In the genomic region with DNA sequence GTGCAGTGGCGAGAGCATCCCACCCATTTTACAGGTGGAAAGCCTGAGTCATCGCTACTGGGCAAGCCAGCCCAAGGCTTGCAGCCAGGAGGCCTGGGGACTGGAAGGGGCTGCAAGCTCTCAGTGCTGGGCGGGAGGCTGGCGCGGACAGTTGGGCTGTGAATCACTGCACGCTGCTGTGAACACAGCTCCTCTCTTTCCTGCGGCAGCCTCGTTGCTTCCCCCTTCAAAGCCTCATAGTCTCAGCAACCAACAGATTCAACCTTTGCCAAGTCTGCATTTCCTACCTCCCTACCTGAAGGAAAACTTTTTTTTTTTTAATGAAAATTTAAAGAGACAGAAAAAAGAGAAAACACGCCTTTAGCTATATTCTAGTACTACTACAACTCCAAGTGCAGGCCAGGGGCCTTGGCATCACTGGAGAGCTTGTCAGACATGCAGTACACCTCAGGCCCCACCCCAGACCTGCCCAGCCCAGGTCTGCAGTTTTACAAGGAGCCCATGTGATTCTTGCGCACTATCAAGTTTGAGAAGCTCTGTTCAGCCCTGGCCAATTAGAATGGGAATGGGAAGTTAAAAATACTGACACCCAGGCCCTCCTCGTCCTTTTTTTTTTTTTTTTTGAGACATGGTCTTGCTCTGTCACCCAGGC, we compare ENCODE assay signal across 9 cellular contexts.
A peak's percentile ranks its signal among the peaks of the same experiment; 100 is the strongest.
DNase-seq lines count a peak whose midpoint lies in the region; ATAC-seq, FAIRE-seq and TF ChIP-seq lines count a peak whose summit lies in the region.
"Had no signal": no experiment of that assay in that cellular context is flagged by ENCODE, and none has a peak within 500 bp of the region (broad histone marks: within the 10 kb centered on the region; RNA-seq: fewer than 3 reads in every experiment).

No MANE protein-coding gene starts in this region.

- peak; percentile 67 for ATAC-seq in mucosa of descending colon
- no peak for ATAC-seq in GM18907 (IDR thresholded peaks at IDR 0.05; ENCODE audit: unreplicated experiment)
- no peak for ATAC-seq in HG03175 (IDR thresholded peaks at IDR 0.05; ENCODE audit: unreplicated experiment)
- no peak for ATAC-seq in HG03469 (IDR thresholded peaks at IDR 0.05; ENCODE audit: unreplicated experiment)

- H3K36me3 ChIP-seq in bronchial epithelial cell (ENCODE audit: control insufficient read depth, insufficient read depth, low read length), result no peaks in the 10 kb centered on the region
- H3K36me3 ChIP-seq in mucosa of descending colon (ENCODE audit: low read depth), result no peaks in the 10 kb centered on the region

- TF ChIP-seq CTCF in bronchial epithelial cell (IDR thresholded peaks at IDR 0.05; ENCODE audit: insufficient read depth, low read length, severe bottlenecking) (no peak), mucosa of descending colon (IDR thresholded peaks at IDR 0.05) (no peak)

- peaks cover 14% of the 10 kb centered on the region for H3K4me1 ChIP-seq in mucosa of descending colon (ENCODE audit: low read depth)

- H3K9me3 ChIP-seq in mucosa of descending colon, result no peaks in the 10 kb centered on the region

- DNase-seq in A172 (ENCODE audit: low spot score) (peak; percentile 89), HT1080 (ENCODE audit: low read depth) (peak; percentile 92), bronchial epithelial cell (ENCODE audit: low read depth) (peak; percentile 59), mucosa of descending colon (peak; percentile 54 to 76 (median 65)), hepatic stellate cell (ENCODE audit: low spot score) (no peak)
- DNase-seq: stimulated activated CD4-positive, alpha-beta T cell treated with anti-CD3 and anti-CD28 coated beads, Interleukin-12 subunit alpha, Interleukin-12 subunit beta, amount 100 ng/mL, for 4 hours had no signal

- no peaks in the 10 kb centered on the region for H3K27me3 ChIP-seq in bronchial epithelial cell (ENCODE audit: control insufficient read depth, insufficient read depth, low read length)

- intact Hi-C loops in mucosa of descending colon (cut with DNase I, micrococcal nuclease), result no loop called here

- no peak overlapping the region for H3K4me3 ChIP-seq in bronchial epithelial cell (ENCODE audit: low read depth, low read length)
- no peak overlapping the region for H3K4me3 ChIP-seq in mucosa of descending colon

- no peak for FAIRE-seq in bronchial epithelial cell (lab: Jason Lieb, UNC)
